In the genomic region with DNA sequence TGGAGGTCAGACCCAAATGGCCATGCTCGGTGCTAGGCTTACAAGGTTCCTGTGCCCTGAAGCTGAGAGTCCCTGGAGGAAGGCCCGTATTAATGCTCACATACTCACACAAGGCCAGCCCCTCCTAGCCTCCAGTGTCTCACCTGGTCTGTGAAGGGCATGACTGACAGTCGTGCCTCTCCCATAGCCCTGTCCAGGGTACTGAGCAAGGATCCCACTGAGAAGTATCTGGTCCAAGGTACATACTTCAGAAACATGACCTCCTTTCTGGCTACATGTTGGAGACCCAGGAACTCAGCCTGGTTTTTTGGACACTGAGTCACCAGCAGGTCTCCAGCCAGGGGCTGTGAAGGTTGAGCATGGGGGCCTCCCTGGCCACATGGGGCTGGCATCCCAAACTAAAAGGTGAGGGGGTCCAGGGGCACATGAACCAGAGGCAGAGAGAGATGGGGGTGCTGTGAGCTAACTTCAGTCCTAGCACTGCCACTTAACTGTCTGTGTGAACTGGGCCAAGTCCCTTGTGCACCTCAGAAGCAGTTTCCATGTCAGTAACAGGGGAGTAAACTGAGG, we compare ENCODE assay signal across 14 cellular contexts. TPM values are rescaled to one million over a fixed set of nuclear protein-coding genes. Genes with fewer than 3 reads are reported as not detected.
A peak's percentile ranks its signal among the peaks of the same experiment; 100 is the strongest.
DNase-seq lines count a peak whose midpoint lies in the region; ATAC-seq and TF ChIP-seq lines count a peak whose summit lies in the region.
"Had no signal": no experiment of that assay in that cellular context is flagged by ENCODE, and none has a peak within 500 bp of the region (broad histone marks: within the 10 kb centered on the region; RNA-seq: fewer than 3 reads in every experiment).

No MANE protein-coding gene starts in this region.

- no peaks in the 10 kb centered on the region for H3K79me2 ChIP-seq in MM.1S (ENCODE audit: low read length)

- H3K27me3 ChIP-seq in MM.1S (replicated peaks; ENCODE audit: insufficient read depth, low read length), result no peaks in the 10 kb centered on the region
- H3K27me3 ChIP-seq: ovary had no signal

- H3K27ac ChIP-seq in MM.1S (ENCODE audit: low read length), result no peak overlapping the region
- H3K27ac ChIP-seq: left ventricle myocardium inferior, ovary had no signal

- H3K4me1 ChIP-seq in MM.1S (ENCODE audit: low read length), result peaks cover 16% of the 10 kb centered on the region
- H3K4me1 ChIP-seq: left ventricle myocardium inferior had no signal

- H2AFZ ChIP-seq in MM.1S (ENCODE audit: low read length), result no peak overlapping the region

- no peaks in the 10 kb centered on the region for H3K36me3 Mint-ChIP-seq in natural killer cell treated with Interleukin-12 subunit alpha and Interleukin-12 subunit beta and Interleukin-15 and Interleukin-18, amount 100 ng/mL, for 72 hours

- no peaks in the 10 kb centered on the region for H3K9me2 ChIP-seq in MM.1S (replicated peaks; ENCODE audit: insufficient read depth, low read length)

- TF ChIP-seq CTCF in GM13977 (IDR thresholded peaks at IDR 0.05; ENCODE audit: extremely low read depth, insufficient read depth, missing control alignments), result no peak
- no peak for TF ChIP-seq CTCF in MM.1S (IDR thresholded peaks at IDR 0.05; ENCODE audit: low read length)

- in situ Hi-C loops in GM13977 (cut with MboI; ENCODE audit: low pct_unique_long_range_greater_than_20kb, low sequenced_read_pairs, unreplicated experiment), result no loop called here
- in situ Hi-C loops in T47D (cut with HindIII; ENCODE audit: low pct_unique_long_range_greater_than_20kb, low sequenced_read_pairs), result no loop called here

- no peak for TF ChIP-seq POLR2A in erythroblast (IDR thresholded peaks at IDR 0.05; ENCODE audit: low read length)

- no peak overlapping the region for H3K4me3 ChIP-seq in MM.1S (ENCODE audit: low read length)
- H3K4me3 ChIP-seq: left ventricle myocardium inferior, ovary had no signal

- no peak overlapping the region for H3K27ac Mint-ChIP-seq in natural killer cell treated with Interleukin-12 subunit alpha and Interleukin-12 subunit beta and Interleukin-15 and Interleukin-18, amount 100 ng/mL, for 72 hours

- no peaks in the 10 kb centered on the region for H3K36me3 ChIP-seq in MM.1S (replicated peaks; ENCODE audit: insufficient read depth, low read length)
- H3K36me3 ChIP-seq: left ventricle myocardium inferior, ovary had no signal

- peaks cover 6 to 8% of the 10 kb centered on the region in 2 donors for H3K27me3 Mint-ChIP-seq in natural killer cell treated with Interleukin-12 subunit alpha and Interleukin-12 subunit beta and Interleukin-15 and Interleukin-18, amount 100 ng/mL, for 72 hours

- DNase-seq in GM13977 (ENCODE audit: low spot score), result peak; percentile 15
- peak; percentile 38 for DNase-seq in MM.1S
- DNase-seq in T47D (ENCODE audit: low read depth in 1 of 2, low spot score in 1 of 2), result peak; percentile 91
- peak; percentile 19 to 28 for DNase-seq in lung microvascular endothelial cell (ENCODE audit: low read depth in 2 of 2)
- no peak for DNase-seq in HK-2 (ENCODE audit: unreplicated experiment)
- DNase-seq in erythroblast (lab: John Stamatoyannopoulos, UW), result no peak
- no peak for DNase-seq in natural killer cell treated with Interleukin-12 subunit alpha and Interleukin-12 subunit beta and Interleukin-15 and Interleukin-18, amount 100 ng/mL, for 72 hours (ENCODE audit: low spot score)
- DNase-seq: activated gamma-delta T cell; left ventricle myocardium inferior; NCI-H446 treated with DMSO at 0.1 percent for 48 hours; ovary; SHP77; stimulated activated naive CD4-positive, alpha-beta T cell treated with Interleukin-2 at 50 U/mL for 16 hours had no signal

- no peak overlapping the region for H3K4me3 Mint-ChIP-seq in natural killer cell treated with Interleukin-12 subunit alpha and Interleukin-12 subunit beta and Interleukin-15 and Interleukin-18, amount 100 ng/mL, for 72 hours

- no peak overlapping the region for H3K4me2 ChIP-seq in MM.1S (ENCODE audit: low read depth, low read length)

- no peaks in the 10 kb centered on the region for H4K20me1 ChIP-seq in MM.1S (ENCODE audit: insufficient read depth, low read length)

- H3K9me3 Mint-ChIP-seq in natural killer cell treated with Interleukin-12 subunit alpha and Interleukin-12 subunit beta and Interleukin-15 and Interleukin-18, amount 100 ng/mL, for 72 hours, result no peaks in the 10 kb centered on the region

- H3F3A ChIP-seq in MM.1S (ENCODE audit: insufficient read depth, low read length), result no peaks in the 10 kb centered on the region

- ATAC-seq in GM18858 (IDR thresholded peaks at IDR 0.05; ENCODE audit: unreplicated experiment), result no peak
- no peak for ATAC-seq in natural killer cell treated with Interleukin-12 subunit alpha and Interleukin-12 subunit beta and Interleukin-15 and Interleukin-18, amount 100 ng/mL, for 72 hours

- no peaks in the 10 kb centered on the region for H3K9me3 ChIP-seq in MM.1S (replicated peaks; ENCODE audit: insufficient read depth, low read length)
- H3K9me3 ChIP-seq: left ventricle myocardium inferior, ovary had no signal

- peaks cover 12 to 14% of the 10 kb centered on the region in 2 donors for H3K4me1 Mint-ChIP-seq in natural killer cell treated with Interleukin-12 subunit alpha and Interleukin-12 subunit beta and Interleukin-15 and Interleukin-18, amount 100 ng/mL, for 72 hours (ENCODE audit: low read depth in 2 of 2)

- no peak overlapping the region for H3K9ac ChIP-seq in MM.1S (ENCODE audit: low read length)

RNA-seq across cellular contexts. Expression of a gene that starts 17.6 kb away (rescaled TPM):
- total RNA-seq in lung microvascular endothelial cell, result under 0.01 and 0.44 TPM in 2 replicates
- 1 to 10 TPM in 1 of 2 donors, under 1 TPM in 1; 0.69 to 1.1 TPM for total RNA-seq in natural killer cell treated with Interleukin-12 subunit alpha and Interleukin-12 subunit beta and Interleukin-15 and Interleukin-18, amount 100 ng/mL, for 72 hours

Comparison
In these comparisons a context has a peak if more than half of its experiments do, and no peak if none do; other contexts are left out.
1. DNase-seq: peak in GM13977 (single experiment), MM.1S (single experiment), T47D (2 of 2) and lung microvascular endothelial cell (2 of 2); none in HK-2 (single experiment), erythroblast (0 of 2) and natural killer cell treated with Interleukin-12 subunit alpha and Interleukin-12 subunit beta and Interleukin-15 and Interleukin-18, amount 100 ng/mL, for 72 hours (single experiment).